13 cellular contexts compared by ENCODE assay signal in the genomic region with DNA sequence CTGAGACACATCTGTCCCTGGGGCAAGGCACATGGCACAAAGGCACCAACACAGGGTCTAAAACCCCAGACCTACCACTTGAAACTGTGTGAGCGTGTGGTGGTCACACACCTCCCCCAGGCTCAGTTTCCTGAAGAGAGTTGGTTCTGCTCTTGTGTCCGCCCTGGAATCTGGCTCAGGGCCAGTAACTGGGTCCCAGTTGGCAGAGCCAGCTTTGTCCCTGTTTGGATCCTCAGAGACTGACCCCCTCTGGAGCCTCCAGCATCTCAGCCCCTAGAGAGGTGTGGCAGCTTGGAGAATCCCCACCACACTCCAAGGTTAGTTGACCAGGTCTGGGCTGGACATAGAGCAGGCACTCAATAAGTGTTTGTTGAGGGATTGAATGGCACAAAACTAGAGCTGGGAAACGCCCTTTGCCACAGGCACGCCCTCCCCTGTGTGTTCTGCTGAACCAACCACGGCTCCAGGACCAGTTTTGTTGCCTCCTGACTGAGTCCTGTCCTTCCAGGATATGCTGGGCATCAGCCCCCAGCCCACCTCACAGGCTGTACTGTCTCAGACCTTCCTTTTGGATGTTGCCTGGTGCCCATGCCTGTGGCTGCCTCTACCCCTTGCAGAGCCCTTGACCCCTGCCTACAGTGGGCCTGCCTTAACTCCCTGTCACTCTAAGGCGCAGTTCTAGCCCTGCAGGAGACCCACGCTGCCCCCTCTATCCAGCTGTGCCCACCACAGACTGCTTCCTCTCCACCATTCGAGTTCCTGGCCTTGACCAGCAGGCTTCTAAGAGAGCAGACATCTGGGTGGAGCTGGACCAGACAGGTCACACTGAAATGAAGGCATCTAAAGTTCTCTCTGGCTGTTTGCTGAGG. TPM values are rescaled to one million over a fixed set of nuclear protein-coding genes. Genes with fewer than 3 reads are reported as not detected.
A peak's percentile ranks its signal among the peaks of the same experiment; 100 is the strongest.
DNase-seq lines count a peak whose midpoint lies in the region; ATAC-seq and TF ChIP-seq lines count a peak whose summit lies in the region.
"Had no signal": no experiment of that assay in that cellular context is flagged by ENCODE, and none has a peak within 500 bp of the region (broad histone marks: within the 10 kb centered on the region; RNA-seq: fewer than 3 reads in every experiment).

No MANE protein-coding gene starts in this region.

- TF ChIP-seq CTCF in thoracic aorta (IDR thresholded peaks at IDR 0.05), result no peak
- TF ChIP-seq CTCF in activated CD8-positive, alpha-beta T cell treated with anti-CD3 and anti-CD28 coated beads for 36 hours (IDR thresholded peaks at IDR 0.05), result no peak

- no peak overlapping the region for H3K27ac Mint-ChIP-seq in activated T-cell treated with anti-CD3 and anti-CD28 coated beads, Interleukin-2, amount 50 U/mL, for 72 hours
- H3K27ac Mint-ChIP-seq in activated CD8-positive, alpha-beta T cell treated with anti-CD3 and anti-CD28 coated beads for 36 hours, result no peak overlapping the region
- H3K27ac Mint-ChIP-seq: stimulated activated naive CD8-positive, alpha-beta T cell treated with anti-CD3 and anti-CD28 coated beads, Interleukin-15, amount 100 ng/mL, for 72 hours had no signal

- DNase-seq in activated T-cell treated with anti-CD3 and anti-CD28 coated beads, Interleukin-2, amount 50 U/mL, for 48 hours, result peak; percentile 14 to 15
- DNase-seq in activated T-cell treated with anti-CD3 and anti-CD28 coated beads, Interleukin-2, amount 50 U/mL, for 72 hours, result no peak
- DNase-seq in NCI-H510A treated with DMSO at 0.1 percent for 48 hours (lab: John Stamatoyannopoulos, UW), result peak; percentile 12
- DNase-seq in thoracic aorta (ENCODE audit: low spot score), result no peak
- DNase-seq in amniotic stem cell (lab: John Stamatoyannopoulos, UW), result no peak
- DNase-seq in erythroblast (lab: John Stamatoyannopoulos, UW), result no peak
- no peak for DNase-seq in activated CD8-positive, alpha-beta T cell treated with anti-CD3 and anti-CD28 coated beads for 36 hours
- DNase-seq: Calu3, NCI-H187, SK-N-SH had no signal

- POLR2A ChIA-PET in activated CD8-positive, alpha-beta T cell treated with anti-CD3 and anti-CD28 coated beads for 36 hours (lab: Charles Lee), result no interaction called here

- no peak for ATAC-seq in activated T-cell treated with anti-CD3 and anti-CD28 coated beads, Interleukin-2, amount 50 U/mL, for 72 hours (replicated peaks in 1 of 2)
- ATAC-seq in esophagus mucosa, result peak; percentile 59
- no peak for ATAC-seq in thoracic aorta (ENCODE audit: insufficient number of reproducible peaks, low FRiP score, low read depth)
- ATAC-seq in activated CD8-positive, alpha-beta T cell treated with anti-CD3 and anti-CD28 coated beads for 36 hours, result no peak
- ATAC-seq: stimulated activated naive CD8-positive, alpha-beta T cell treated with anti-CD3 and anti-CD28 coated beads, Interleukin-15, amount 100 ng/mL, for 72 hours had no signal

- no peaks in the 10 kb centered on the region for H3K9me3 Mint-ChIP-seq in activated T-cell treated with anti-CD3 and anti-CD28 coated beads, Interleukin-2, amount 50 U/mL, for 72 hours
- no peaks in the 10 kb centered on the region for H3K9me3 Mint-ChIP-seq in activated CD8-positive, alpha-beta T cell treated with anti-CD3 and anti-CD28 coated beads for 36 hours
- H3K9me3 Mint-ChIP-seq: stimulated activated naive CD8-positive, alpha-beta T cell treated with anti-CD3 and anti-CD28 coated beads, Interleukin-15, amount 100 ng/mL, for 72 hours had no signal

- H3K4me1 ChIP-seq in thoracic aorta (ENCODE audit: control insufficient read depth in 1 of 2, low read depth in 2 of 2), result peaks cover 17 to 49% of the 10 kb centered on the region in 2 donors

- CTCF ChIA-PET in activated CD8-positive, alpha-beta T cell treated with anti-CD3 and anti-CD28 coated beads for 36 hours (lab: Charles Lee), result interaction anchor here (2.0 to 2.6 kb wide), 2 partner anchors 15 to 19 kb away, joined by 5 to 11 read pairs; no protein-coding TSS in a partner anchor

- intact Hi-C loops in activated CD8-positive, alpha-beta T cell treated with anti-CD3 and anti-CD28 coated beads for 36 hours (cut with micrococcal nuclease), result no loop called here

- H3K9me3 ChIP-seq in thoracic aorta, result no peaks in the 10 kb centered on the region
- H3K9me3 ChIP-seq: SK-N-SH had no signal

- peaks cover 15% of the 10 kb centered on the region for H3K27me3 Mint-ChIP-seq in activated T-cell treated with anti-CD3 and anti-CD28 coated beads, Interleukin-2, amount 50 U/mL, for 72 hours (ENCODE audit: low read depth)
- H3K27me3 Mint-ChIP-seq in activated CD8-positive, alpha-beta T cell treated with anti-CD3 and anti-CD28 coated beads for 36 hours, result peaks cover 13% of the 10 kb centered on the region

- no peaks in the 10 kb centered on the region for H3K27me3 ChIP-seq in thoracic aorta (replicated peaks; ENCODE audit: insufficient read depth)

- no peak for TF ChIP-seq POLR2A in erythroblast (IDR thresholded peaks at IDR 0.05; ENCODE audit: low read length)

- H3K36me3 ChIP-seq in thoracic aorta, result no peaks in the 10 kb centered on the region

- no peaks in the 10 kb centered on the region for H3K36me3 Mint-ChIP-seq in activated T-cell treated with anti-CD3 and anti-CD28 coated beads, Interleukin-2, amount 50 U/mL, for 72 hours (ENCODE audit: insufficient read depth in 2 of 2)
- H3K36me3 Mint-ChIP-seq in activated CD8-positive, alpha-beta T cell treated with anti-CD3 and anti-CD28 coated beads for 36 hours (ENCODE audit: low read depth), result no peaks in the 10 kb centered on the region

- H3K4me3 Mint-ChIP-seq in activated T-cell treated with anti-CD3 and anti-CD28 coated beads, Interleukin-2, amount 50 U/mL, for 72 hours, result no peak overlapping the region
- no peak overlapping the region for H3K4me3 Mint-ChIP-seq in activated CD8-positive, alpha-beta T cell treated with anti-CD3 and anti-CD28 coated beads for 36 hours
- H3K4me3 Mint-ChIP-seq: stimulated activated naive CD8-positive, alpha-beta T cell treated with anti-CD3 and anti-CD28 coated beads, Interleukin-15, amount 100 ng/mL, for 72 hours had no signal

- H3K27ac ChIP-seq in thoracic aorta, result peak overlapping the region; percentile 62 to 63
- H3K27ac ChIP-seq: PC-9 had no signal

- H3K4me3 ChIP-seq in thoracic aorta, result no peak overlapping the region
- H3K4me3 ChIP-seq: PC-9 had no signal

- no peaks in the 10 kb centered on the region for H3K4me1 Mint-ChIP-seq in activated T-cell treated with anti-CD3 and anti-CD28 coated beads, Interleukin-2, amount 50 U/mL, for 72 hours (ENCODE audit: low read depth)
- no peaks in the 10 kb centered on the region for H3K4me1 Mint-ChIP-seq in activated CD8-positive, alpha-beta T cell treated with anti-CD3 and anti-CD28 coated beads for 36 hours (ENCODE audit: low read depth)

RNA-seq across cellular contexts. Expression of a gene that starts 3.8 kb away (rescaled TPM):
- 1 to 10 TPM in 1 of 2 donors, under 1 TPM in 1; 0.79 to 1.2 TPM for total RNA-seq in activated T-cell treated with anti-CD3 and anti-CD28 coated beads, Interleukin-2, amount 50 U/mL, for 72 hours
- 26.9 TPM for total RNA-seq in esophagus mucosa
- 10 to 100 TPM; 50.6 to 81.0 TPM for total RNA-seq in thoracic aorta
- total RNA-seq in activated CD8-positive, alpha-beta T cell treated with anti-CD3 and anti-CD28 coated beads for 36 hours, result not detected

RNA-seq across cellular contexts. Expression of a gene that starts 26.0 kb away (rescaled TPM):
- total RNA-seq in activated T-cell treated with anti-CD3 and anti-CD28 coated beads, Interleukin-2, amount 50 U/mL, for 72 hours, result 1 to 10 TPM; 3.2 to 5.9 TPM
- total RNA-seq in esophagus mucosa (19.0 TPM), thoracic aorta (10 to 100 TPM; 31.3 to 47.7 TPM)
- total RNA-seq in activated CD8-positive, alpha-beta T cell treated with anti-CD3 and anti-CD28 coated beads for 36 hours, result 10 to 100 TPM; 17.3 to 18.6 TPM

RNA-seq across cellular contexts. Expression of a gene that starts 40.5 kb away (rescaled TPM):
- total RNA-seq in activated T-cell treated with anti-CD3 and anti-CD28 coated beads, Interleukin-2, amount 50 U/mL, for 72 hours, result 1 to 10 TPM; 1.8 to 2.9 TPM
- total RNA-seq in esophagus mucosa (0.28 TPM), thoracic aorta (1 to 10 TPM in 1 of 2 donors, under 1 TPM in 1; 0.14 to 2.1 TPM)
- under 1 TPM; 0.74 to 0.88 TPM for total RNA-seq in activated CD8-positive, alpha-beta T cell treated with anti-CD3 and anti-CD28 coated beads for 36 hours

Comparison
In these comparisons a context has a peak if more than half of its experiments do, and no peak if none do; other contexts are left out.
1. DNase-seq: peak in activated T-cell treated with anti-CD3 and anti-CD28 coated beads, Interleukin-2, amount 50 U/mL, for 48 hours (2 of 2) and NCI-H510A treated with DMSO at 0.1 percent for 48 hours (single experiment); none in activated T-cell treated with anti-CD3 and anti-CD28 coated beads, Interleukin-2, amount 50 U/mL, for 72 hours (0 of 2), thoracic aorta (single experiment), amniotic stem cell (single experiment), erythroblast (0 of 2) and activated CD8-positive, alpha-beta T cell treated with anti-CD3 and anti-CD28 coated beads for 36 hours (single experiment).
2. RNA of a gene that starts 3.8 kb away (total RNA-seq): 50.6 to 81.0 TPM in thoracic aorta and 26.9 TPM in esophagus mucosa (single experiment); 0.79 to 1.2 TPM in activated T-cell treated with anti-CD3 and anti-CD28 coated beads, Interleukin-2, amount 50 U/mL, for 72 hours and not detected in activated CD8-positive, alpha-beta T cell treated with anti-CD3 and anti-CD28 coated beads for 36 hours; every median in the first group is over 10 times any median in the second.